1 cellular context compared by ENCODE assay signal in genomic region chrX:45401923-45402322, GRCh38.
TF ChIP-seq lines count a peak whose summit lies in the region.

No MANE protein-coding gene starts in this region.

TF ChIP-seq in H1, 55 proteins besides CTCF, POLR2A, EP300 and RAD21:
- TF ChIP-seq BCL11A (IDR thresholded peaks at IDR 0.05; ENCODE audit: low read depth in 2 of 2, low read length in 2 of 2) (no peak), TBP (IDR thresholded peaks at IDR 0.05; ENCODE audit: low read depth, low read length) (no peak), CTBP2 (IDR thresholded peaks at IDR 0.05; ENCODE audit: borderline replicate concordance, insufficient read depth, insufficient read length, low read length) (no peak), EZH2 (IDR thresholded peaks at IDR 0.05; ENCODE audit: low read depth, low read length, severe bottlenecking) (no peak), HDAC6 (IDR thresholded peaks at IDR 0.05; ENCODE audit: low read depth, low read length) (no peak), CREB1 (IDR thresholded peaks at IDR 0.05) (no peak), HDAC2 (IDR thresholded peaks at IDR 0.05; ENCODE audit: borderline replicate concordance in 1 of 2, low read depth in 2 of 2, low read length in 2 of 2) (no peak), E2F6 (IDR thresholded peaks at IDR 0.05) (no peak), MAFK (IDR thresholded peaks at IDR 0.05; ENCODE audit: low read depth, low read length) (no peak), POU5F1 (IDR thresholded peaks at IDR 0.05; ENCODE audit: low read depth, low read length) (no peak)
